In genomic region chr5:89930591-89931383, GRCh38 we compare ENCODE assay signal across 8 cellular contexts.
A peak's percentile ranks its signal among the peaks of the same experiment; 100 is the strongest.
DNase-seq lines count a peak whose midpoint lies in the region; ATAC-seq and TF ChIP-seq lines count a peak whose summit lies in the region.

No MANE protein-coding gene starts in this region.

- ATAC-seq in GM21528 (IDR thresholded peaks at IDR 0.05; ENCODE audit: low FRiP score, unreplicated experiment): peak; percentile 82
- ATAC-seq in esophagus mucosa: peak; percentile 60

- no peak overlapping the region for H3K4me3 ChIP-seq in BJ (ENCODE audit: low read depth, low read length)
- H3K4me3 ChIP-seq in HUES6 (ENCODE audit: low read depth, low read length): no peak overlapping the region

- POLR2A ChIA-PET in BJ (lab: Charles Lee): interaction anchor here (0.6 kb wide), 1 partner anchor 562 kb away, joined by 3 read pairs; no protein-coding TSS in a partner anchor

- no peak overlapping the region for H3K9ac ChIP-seq in HUES6 (ENCODE audit: low read length)

- DNase-seq in BJ (ENCODE audit: low read depth) (peak; percentile 44), mucosa of gallbladder (ENCODE audit: low spot score) (no peak), NCI-H1417 (lab: John Stamatoyannopoulos, UW) (no peak), OCI-M1 (lab: John Stamatoyannopoulos, UW) (no peak)
- DNase-seq in stimulated activated naive CD4-positive, alpha-beta T cell (lab: John Stamatoyannopoulos, UW): no peak

- H3K27me3 ChIP-seq in BJ (ENCODE audit: control insufficient read depth, insufficient read depth, low read length) (no peaks in the 10 kb centered on the region), HUES6 (ENCODE audit: control insufficient read depth, insufficient read depth, low read length) (no peaks in the 10 kb centered on the region)

- H3K36me3 ChIP-seq in BJ (ENCODE audit: control insufficient read depth, insufficient read depth, low read length): no peaks in the 10 kb centered on the region
- no peaks in the 10 kb centered on the region for H3K36me3 ChIP-seq in HUES6 (ENCODE audit: control insufficient read depth, insufficient read depth, low read length)

- CTCF ChIA-PET in BJ (lab: Yijun Ruan, JAX): no interaction called here

- TF ChIP-seq CTCF in BJ (IDR thresholded peaks at IDR 0.05; ENCODE audit: insufficient read depth, low read depth, low read length): no peak

- H3K4me1 ChIP-seq in HUES6 (ENCODE audit: control insufficient read depth, insufficient read depth, low read length): peaks cover 20% of the 10 kb centered on the region

- H3K9me3 ChIP-seq in HUES6 (ENCODE audit: control insufficient read depth, insufficient read depth, low read depth, low read length): no peaks in the 10 kb centered on the region

- H3K27ac ChIP-seq in HUES6 (ENCODE audit: low read depth, low read length): peak overlapping the region; percentile 47; the same call in 1 of the 2 replicates
